1 cellular context compared by ENCODE assay signal in the genomic region with DNA sequence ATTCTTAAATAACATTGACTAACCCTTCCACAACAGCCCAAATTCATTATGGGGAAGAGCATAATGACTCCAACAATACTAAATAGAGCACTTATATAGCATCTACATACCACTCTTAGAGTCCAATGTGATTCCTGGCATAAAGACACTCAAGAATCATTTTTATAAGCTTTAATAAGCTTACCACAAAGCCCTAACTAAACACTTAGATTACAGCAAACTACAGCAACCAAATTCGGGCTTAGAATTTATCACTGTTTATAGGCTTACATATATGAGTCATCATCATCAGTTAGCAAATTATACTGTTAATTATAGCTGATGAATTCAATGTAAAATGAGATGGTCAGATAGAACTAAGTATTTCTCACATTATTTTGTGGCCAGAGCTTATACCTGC.
TF ChIP-seq lines count a peak whose summit lies in the region.

No MANE protein-coding gene starts in this region.

TF ChIP-seq in HEK293, 187 proteins besides CTCF, POLR2A, EP300 and RAD21 (continued from another document and continues in another):
- TF ChIP-seq MZF1 (tag by site-specific recombination; IDR thresholded peaks at IDR 0.05; ENCODE audit: borderline replicate concordance) (no peak), ZNF174 (tag by site-specific recombination; IDR thresholded peaks at IDR 0.05) (no peak), ZNF132 (tag by site-specific recombination; IDR thresholded peaks at IDR 0.05; ENCODE audit: borderline replicate concordance) (no peak), ZEB2 (tag by site-specific recombination; IDR thresholded peaks at IDR 0.05) (peak; percentile 84), EGR2 (tag by site-specific recombination; IDR thresholded peaks at IDR 0.05; ENCODE audit: low read depth) (no peak), ZNF341 (tag by site-specific recombination; IDR thresholded peaks at IDR 0.05; ENCODE audit: low read depth) (no peak), ZNF768 (tag by site-specific recombination; IDR thresholded peaks at IDR 0.05) (no peak), ZFHX2 (tag by site-specific recombination; conservative IDR thresholded peaks at IDR 0.05) (no peak), ZFP37 (tag by site-specific recombination; IDR thresholded peaks at IDR 0.05) (no peak), ZNF311 (tag by site-specific recombination; IDR thresholded peaks at IDR 0.05; ENCODE audit: borderline replicate concordance) (no peak), ZNF777 (tag by site-specific recombination; IDR thresholded peaks at IDR 0.05; ENCODE audit: borderline replicate concordance) (no peak), ZNF114 (tag by site-specific recombination; IDR thresholded peaks at IDR 0.05) (no peak), ZNF211 (tag by site-specific recombination; IDR thresholded peaks at IDR 0.05; ENCODE audit: low read depth) (no peak), IKZF3 (tag by site-specific recombination; IDR thresholded peaks at IDR 0.05) (0 out of 2 replicates have a peak, but pooled peaks have one; percentile 19), YY1 (tag by site-specific recombination; IDR thresholded peaks at IDR 0.05) (no peak), ZNF701 (tag by site-specific recombination; IDR thresholded peaks at IDR 0.05) (no peak), ZNF292 (tag by site-specific recombination; IDR thresholded peaks at IDR 0.05; ENCODE audit: borderline replicate concordance, low read depth) (no peak), ZNF660 (tag by site-specific recombination; IDR thresholded peaks at IDR 0.05) (no peak), KLF16 (tag by site-specific recombination; IDR thresholded peaks at IDR 0.05) (0 out of 2 replicates have a peak, but pooled peaks have one; percentile 31), ZNF549 (tag by site-specific recombination; IDR thresholded peaks at IDR 0.05) (no peak), ZNF837 (tag by site-specific recombination; IDR thresholded peaks at IDR 0.05) (no peak), ZNF223 (tag by site-specific recombination; IDR thresholded peaks at IDR 0.05) (no peak), ZNF629 (tag by site-specific recombination; IDR thresholded peaks at IDR 0.05) (peak; percentile 60), ZNF510 (tag by site-specific recombination; IDR thresholded peaks at IDR 0.05; ENCODE audit: insufficient replicate concordance) (no peak), ZNF658 (tag by site-specific recombination; IDR thresholded peaks at IDR 0.05) (no peak), BCL11A (tag by site-specific recombination; IDR thresholded peaks at IDR 0.05; ENCODE audit: low read depth) (peak; percentile 92), ZNF324 (tag by site-specific recombination; IDR thresholded peaks at IDR 0.05) (no peak), KLF10 (tag by site-specific recombination; IDR thresholded peaks at IDR 0.05) (no peak), ZNF558 (tag by site-specific recombination; IDR thresholded peaks at IDR 0.05) (0 out of 2 replicates have a peak, but pooled peaks have one; percentile 41), ZNF544 (tag by site-specific recombination; IDR thresholded peaks at IDR 0.05) (no peak), ZNF555 (tag by site-specific recombination; conservative IDR thresholded peaks at IDR 0.05) (no peak), ZNF266 (tag by site-specific recombination; IDR thresholded peaks at IDR 0.05; ENCODE audit: low read depth) (no peak), ZNF2 (tag by site-specific recombination; IDR thresholded peaks at IDR 0.05) (no peak)
- TF ChIP-seq, protein P1, sequence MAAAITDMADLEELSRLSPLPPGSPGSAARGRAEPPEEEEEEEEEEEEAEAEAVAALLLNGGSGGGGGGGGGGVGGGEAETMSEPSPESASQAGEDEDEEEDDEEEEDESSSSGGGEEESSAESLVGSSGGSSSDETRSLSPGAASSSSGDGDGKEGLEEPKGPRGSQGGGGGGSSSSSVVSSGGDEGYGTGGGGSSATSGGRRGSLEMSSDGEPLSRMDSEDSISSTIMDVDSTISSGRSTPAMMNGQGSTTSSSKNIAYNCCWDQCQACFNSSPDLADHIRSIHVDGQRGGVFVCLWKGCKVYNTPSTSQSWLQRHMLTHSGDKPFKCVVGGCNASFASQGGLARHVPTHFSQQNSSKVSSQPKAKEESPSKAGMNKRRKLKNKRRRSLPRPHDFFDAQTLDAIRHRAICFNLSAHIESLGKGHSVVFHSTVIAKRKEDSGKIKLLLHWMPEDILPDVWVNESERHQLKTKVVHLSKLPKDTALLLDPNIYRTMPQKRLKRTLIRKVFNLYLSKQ (tag by site-specific recombination; IDR thresholded peaks at IDR 0.05; ENCODE audit: borderline replicate concordance) = no peak
- TF ChIP-seq, protein P2, sequence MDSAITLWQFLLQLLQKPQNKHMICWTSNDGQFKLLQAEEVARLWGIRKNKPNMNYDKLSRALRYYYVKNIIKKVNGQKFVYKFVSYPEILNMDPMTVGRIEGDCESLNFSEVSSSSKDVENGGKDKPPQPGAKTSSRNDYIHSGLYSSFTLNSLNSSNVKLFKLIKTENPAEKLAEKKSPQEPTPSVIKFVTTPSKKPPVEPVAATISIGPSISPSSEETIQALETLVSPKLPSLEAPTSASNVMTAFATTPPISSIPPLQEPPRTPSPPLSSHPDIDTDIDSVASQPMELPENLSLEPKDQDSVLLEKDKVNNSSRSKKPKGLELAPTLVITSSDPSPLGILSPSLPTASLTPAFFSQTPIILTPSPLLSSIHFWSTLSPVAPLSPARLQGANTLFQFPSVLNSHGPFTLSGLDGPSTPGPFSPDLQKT (IDR thresholded peaks at IDR 0.05; ENCODE audit: borderline replicate concordance, low read depth, low read length) = no peak
- TF ChIP-seq, protein P3, sequence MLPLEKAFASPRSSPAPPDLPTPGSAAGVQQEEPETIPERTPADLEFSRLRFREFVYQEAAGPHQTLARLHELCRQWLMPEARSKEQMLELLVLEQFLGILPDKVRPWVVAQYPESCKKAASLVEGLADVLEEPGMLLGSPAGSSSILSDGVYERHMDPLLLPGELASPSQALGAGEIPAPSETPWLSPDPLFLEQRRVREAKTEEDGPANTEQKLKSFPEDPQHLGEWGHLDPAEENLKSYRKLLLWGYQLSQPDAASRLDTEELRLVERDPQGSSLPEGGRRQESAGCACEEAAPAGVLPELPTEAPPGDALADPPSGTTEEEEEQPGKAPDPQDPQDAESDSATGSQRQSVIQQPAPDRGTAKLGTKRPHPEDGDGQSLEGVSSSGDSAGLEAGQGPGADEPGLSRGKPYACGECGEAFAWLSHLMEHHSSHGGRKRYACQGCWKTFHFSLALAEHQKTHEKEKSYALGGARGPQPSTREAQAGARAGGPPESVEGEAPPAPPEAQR (tag by site-specific recombination; IDR thresholded peaks at IDR 0.05) = no peak
- TF ChIP-seq, protein P4, sequence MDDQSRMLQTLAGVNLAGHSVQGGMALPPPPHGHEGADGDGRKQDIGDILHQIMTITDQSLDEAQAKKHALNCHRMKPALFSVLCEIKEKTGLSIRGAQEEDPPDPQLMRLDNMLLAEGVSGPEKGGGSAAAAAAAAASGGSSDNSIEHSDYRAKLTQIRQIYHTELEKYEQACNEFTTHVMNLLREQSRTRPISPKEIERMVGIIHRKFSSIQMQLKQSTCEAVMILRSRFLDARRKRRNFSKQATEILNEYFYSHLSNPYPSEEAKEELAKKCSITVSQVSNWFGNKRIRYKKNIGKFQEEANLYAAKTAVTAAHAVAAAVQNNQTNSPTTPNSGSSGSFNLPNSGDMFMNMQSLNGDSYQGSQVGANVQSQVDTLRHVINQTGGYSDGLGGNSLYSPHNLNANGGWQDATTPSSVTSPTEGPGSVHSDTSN (CRISPR knock-in tag; IDR thresholded peaks at IDR 0.05) = no peak
- TF ChIP-seq, protein P5, sequence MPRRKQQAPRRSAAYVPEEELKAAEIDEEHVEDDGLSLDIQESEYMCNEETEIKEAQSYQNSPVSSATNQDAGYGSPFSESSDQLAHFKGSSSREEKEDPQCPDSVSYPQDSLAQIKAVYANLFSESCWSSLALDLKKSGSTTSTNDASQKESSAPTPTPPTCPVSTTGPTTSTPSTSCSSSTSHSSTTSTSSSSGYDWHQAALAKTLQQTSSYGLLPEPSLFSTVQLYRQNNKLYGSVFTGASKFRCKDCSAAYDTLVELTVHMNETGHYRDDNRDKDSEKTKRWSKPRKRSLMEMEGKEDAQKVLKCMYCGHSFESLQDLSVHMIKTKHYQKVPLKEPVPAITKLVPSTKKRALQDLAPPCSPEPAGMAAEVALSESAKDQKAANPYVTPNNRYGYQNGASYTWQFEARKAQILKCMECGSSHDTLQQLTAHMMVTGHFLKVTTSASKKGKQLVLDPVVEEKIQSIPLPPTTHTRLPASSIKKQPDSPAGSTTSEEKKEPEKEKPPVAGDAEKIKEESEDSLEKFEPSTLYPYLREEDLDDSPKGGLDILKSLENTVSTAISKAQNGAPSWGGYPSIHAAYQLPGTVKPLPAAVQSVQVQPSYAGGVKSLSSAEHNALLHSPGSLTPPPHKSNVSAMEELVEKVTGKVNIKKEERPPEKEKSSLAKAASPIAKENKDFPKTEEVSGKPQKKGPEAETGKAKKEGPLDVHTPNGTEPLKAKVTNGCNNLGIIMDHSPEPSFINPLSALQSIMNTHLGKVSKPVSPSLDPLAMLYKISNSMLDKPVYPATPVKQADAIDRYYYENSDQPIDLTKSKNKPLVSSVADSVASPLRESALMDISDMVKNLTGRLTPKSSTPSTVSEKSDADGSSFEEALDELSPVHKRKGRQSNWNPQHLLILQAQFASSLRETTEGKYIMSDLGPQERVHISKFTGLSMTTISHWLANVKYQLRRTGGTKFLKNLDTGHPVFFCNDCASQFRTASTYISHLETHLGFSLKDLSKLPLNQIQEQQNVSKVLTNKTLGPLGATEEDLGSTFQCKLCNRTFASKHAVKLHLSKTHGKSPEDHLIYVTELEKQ (tag by site-specific recombination; IDR thresholded peaks at IDR 0.05; ENCODE audit: borderline replicate concordance) = peak; percentile 86; the same call in 1 of the 2 replicates
- TF ChIP-seq, protein P6, sequence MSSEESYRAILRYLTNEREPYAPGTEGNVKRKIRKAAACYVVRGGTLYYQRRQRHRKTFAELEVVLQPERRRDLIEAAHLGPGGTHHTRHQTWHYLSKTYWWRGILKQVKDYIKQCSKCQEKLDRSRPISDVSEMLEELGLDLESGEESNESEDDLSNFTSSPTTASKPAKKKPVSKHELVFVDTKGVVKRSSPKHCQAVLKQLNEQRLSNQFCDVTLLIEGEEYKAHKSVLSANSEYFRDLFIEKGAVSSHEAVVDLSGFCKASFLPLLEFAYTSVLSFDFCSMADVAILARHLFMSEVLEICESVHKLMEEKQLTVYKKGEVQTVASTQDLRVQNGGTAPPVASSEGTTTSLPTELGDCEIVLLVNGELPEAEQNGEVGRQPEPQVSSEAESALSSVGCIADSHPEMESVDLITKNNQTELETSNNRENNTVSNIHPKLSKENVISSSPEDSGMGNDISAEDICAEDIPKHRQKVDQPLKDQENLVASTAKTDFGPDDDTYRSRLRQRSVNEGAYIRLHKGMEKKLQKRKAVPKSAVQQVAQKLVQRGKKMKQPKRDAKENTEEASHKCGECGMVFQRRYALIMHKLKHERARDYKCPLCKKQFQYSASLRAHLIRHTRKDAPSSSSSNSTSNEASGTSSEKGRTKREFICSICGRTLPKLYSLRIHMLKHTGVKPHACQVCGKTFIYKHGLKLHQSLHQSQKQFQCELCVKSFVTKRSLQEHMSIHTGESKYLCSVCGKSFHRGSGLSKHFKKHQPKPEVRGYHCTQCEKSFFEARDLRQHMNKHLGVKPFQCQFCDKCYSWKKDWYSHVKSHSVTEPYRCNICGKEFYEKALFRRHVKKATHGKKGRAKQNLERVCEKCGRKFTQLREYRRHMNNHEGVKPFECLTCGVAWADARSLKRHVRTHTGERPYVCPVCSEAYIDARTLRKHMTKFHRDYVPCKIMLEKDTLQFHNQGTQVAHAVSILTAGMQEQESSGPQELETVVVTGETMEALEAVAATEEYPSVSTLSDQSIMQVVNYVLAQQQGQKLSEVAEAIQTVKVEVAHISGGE (tag by site-specific recombination; conservative IDR thresholded peaks at IDR 0.05; ENCODE audit: low read depth) = no peak
- TF ChIP-seq, protein P7, sequence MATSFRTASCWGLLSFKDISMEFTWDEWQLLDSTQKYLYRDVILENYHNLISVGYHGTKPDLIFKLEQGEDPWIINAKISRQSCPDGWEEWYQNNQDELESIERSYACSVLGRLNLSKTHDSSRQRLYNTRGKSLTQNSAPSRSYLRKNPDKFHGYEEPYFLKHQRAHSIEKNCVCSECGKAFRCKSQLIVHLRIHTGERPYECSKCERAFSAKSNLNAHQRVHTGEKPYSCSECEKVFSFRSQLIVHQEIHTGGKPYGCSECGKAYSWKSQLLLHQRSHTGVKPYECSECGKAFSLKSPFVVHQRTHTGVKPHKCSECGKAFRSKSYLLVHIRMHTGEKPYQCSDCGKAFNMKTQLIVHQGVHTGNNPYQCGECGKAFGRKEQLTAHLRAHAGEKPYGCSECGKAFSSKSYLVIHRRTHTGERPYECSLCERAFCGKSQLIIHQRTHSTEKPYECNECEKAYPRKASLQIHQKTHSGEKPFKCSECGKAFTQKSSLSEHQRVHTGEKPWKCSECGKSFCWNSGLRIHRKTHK (tag by site-specific recombination; IDR thresholded peaks at IDR 0.05) = no peak
- TF ChIP-seq, protein P8, sequence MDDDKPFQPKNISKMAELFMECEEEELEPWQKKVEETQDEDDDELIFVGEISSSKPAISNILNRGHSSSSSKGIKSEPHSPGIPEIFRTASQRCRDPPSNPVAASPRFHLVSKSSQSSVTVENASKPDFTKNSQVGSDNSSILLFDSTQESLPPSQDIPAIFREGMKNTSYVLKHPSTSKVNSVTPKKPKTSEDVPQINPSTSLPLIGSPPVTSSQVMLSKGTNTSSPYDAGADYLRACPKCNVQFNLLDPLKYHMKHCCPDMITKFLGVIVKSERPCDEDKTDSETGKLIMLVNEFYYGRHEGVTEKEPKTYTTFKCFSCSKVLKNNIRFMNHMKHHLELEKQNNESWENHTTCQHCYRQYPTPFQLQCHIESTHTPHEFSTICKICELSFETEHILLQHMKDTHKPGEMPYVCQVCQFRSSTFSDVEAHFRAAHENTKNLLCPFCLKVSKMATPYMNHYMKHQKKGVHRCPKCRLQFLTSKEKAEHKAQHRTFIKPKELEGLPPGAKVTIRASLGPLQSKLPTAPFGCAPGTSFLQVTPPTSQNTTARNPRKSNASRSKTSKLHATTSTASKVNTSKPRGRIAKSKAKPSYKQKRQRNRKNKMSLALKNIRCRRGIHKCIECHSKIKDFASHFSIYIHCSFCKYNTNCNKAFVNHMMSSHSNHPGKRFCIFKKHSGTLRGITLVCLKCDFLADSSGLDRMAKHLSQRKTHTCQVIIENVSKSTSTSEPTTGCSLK (tag by site-specific recombination; IDR thresholded peaks at IDR 0.05) = no peak
- TF ChIP-seq, protein P9, sequence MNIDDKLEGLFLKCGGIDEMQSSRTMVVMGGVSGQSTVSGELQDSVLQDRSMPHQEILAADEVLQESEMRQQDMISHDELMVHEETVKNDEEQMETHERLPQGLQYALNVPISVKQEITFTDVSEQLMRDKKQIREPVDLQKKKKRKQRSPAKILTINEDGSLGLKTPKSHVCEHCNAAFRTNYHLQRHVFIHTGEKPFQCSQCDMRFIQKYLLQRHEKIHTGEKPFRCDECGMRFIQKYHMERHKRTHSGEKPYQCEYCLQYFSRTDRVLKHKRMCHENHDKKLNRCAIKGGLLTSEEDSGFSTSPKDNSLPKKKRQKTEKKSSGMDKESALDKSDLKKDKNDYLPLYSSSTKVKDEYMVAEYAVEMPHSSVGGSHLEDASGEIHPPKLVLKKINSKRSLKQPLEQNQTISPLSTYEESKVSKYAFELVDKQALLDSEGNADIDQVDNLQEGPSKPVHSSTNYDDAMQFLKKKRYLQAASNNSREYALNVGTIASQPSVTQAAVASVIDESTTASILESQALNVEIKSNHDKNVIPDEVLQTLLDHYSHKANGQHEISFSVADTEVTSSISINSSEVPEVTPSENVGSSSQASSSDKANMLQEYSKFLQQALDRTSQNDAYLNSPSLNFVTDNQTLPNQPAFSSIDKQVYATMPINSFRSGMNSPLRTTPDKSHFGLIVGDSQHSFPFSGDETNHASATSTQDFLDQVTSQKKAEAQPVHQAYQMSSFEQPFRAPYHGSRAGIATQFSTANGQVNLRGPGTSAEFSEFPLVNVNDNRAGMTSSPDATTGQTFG (tag by site-specific recombination; IDR thresholded peaks at IDR 0.05; ENCODE audit: borderline replicate concordance) = no peak
